38 cellular contexts compared by ENCODE assay signal in the genomic region with DNA sequence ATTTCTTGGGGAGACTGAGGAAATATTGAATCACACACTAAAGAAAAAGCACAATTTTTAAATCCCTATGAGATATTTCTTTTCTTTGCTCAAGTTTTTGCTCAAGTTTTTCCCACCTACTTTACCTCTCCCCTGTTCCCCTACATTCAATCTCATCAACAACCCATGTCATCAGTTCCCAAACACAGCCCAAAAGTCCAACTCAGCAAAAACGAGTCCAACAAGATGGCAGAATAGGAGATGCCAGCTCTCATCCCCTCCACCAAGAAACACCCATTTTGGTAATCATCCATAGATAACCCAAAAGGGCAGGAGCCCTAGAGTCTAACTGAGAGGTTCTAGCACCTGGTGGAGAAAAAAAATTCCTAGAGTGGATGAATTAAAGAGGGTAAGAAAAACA.
"Had no signal": no experiment of that assay in that cellular context is flagged by ENCODE, and none has a peak within 500 bp of the region (broad histone marks: within the 10 kb centered on the region; RNA-seq: fewer than 3 reads in every experiment).

No MANE protein-coding gene starts in this region.

- H3K27ac ChIP-seq: adrenal gland, ascending aorta, body of pancreas, brain microvascular endothelial cell, breast epithelium, cardiac muscle cell had no signal

- H3K27me3 ChIP-seq: adrenal gland, ascending aorta, body of pancreas, brain microvascular endothelial cell, breast epithelium, cardiac muscle cell had no signal

- H3K4me1 Mint-ChIP-seq: activated naive CD4-positive, alpha-beta T cell treated with anti-CD3 and anti-CD28 coated beads, Interleukin-2, amount 10 ng/mL, durations not matched to agents 7 days and 5 days; activated naive CD4-positive, alpha-beta T cell treated with anti-CD3 and anti-CD28 coated beads, Interleukin-2, amount 50 U/mL, for 24 hours; activated naive CD8-positive, alpha-beta T cell treated with anti-CD3 and anti-CD28 coated beads for 36 hours; activated naive CD8-positive, alpha-beta T cell treated with anti-CD3 and anti-CD28 coated beads, Interleukin-2, amount 10 ng/mL, durations not matched to agents 7 days and 5 days; activated naive CD8-positive, alpha-beta T cell treated with anti-CD3 and anti-CD28 coated beads, Interleukin-2, amount 50 U/mL, for 24 hours; activated T-helper 17 cell treated with anti-CD3 and anti-CD28 coated beads, Interleukin-2, amount 50 U/mL, for 72 hours; central memory CD8-positive, alpha-beta T cell had no signal

- H3K4me3 Mint-ChIP-seq: activated naive CD4-positive, alpha-beta T cell treated with anti-CD3 and anti-CD28 coated beads for 36 hours; activated naive CD4-positive, alpha-beta T cell treated with anti-CD3 and anti-CD28 coated beads, Interleukin-2, amount 10 ng/mL, durations not matched to agents 7 days and 5 days; activated naive CD4-positive, alpha-beta T cell treated with anti-CD3 and anti-CD28 coated beads, Interleukin-2, amount 50 U/mL, for 24 hours; activated naive CD8-positive, alpha-beta T cell; activated naive CD8-positive, alpha-beta T cell treated with anti-CD3 and anti-CD28 coated beads for 36 hours; activated naive CD8-positive, alpha-beta T cell treated with anti-CD3 and anti-CD28 coated beads, Interleukin-2, amount 10 ng/mL, durations not matched to agents 7 days and 5 days; activated naive CD8-positive, alpha-beta T cell treated with anti-CD3 and anti-CD28 coated beads, Interleukin-2, amount 50 U/mL, for 24 hours; activated T-cell treated with anti-CD3 and anti-CD28 coated beads, Interleukin-2, amount 50 U/mL, for 24 hours; activated T-cell treated with anti-CD3 and anti-CD28 coated beads, Interleukin-2, amount 50 U/mL, for 4 hours; activated T-cell treated with anti-CD3 and anti-CD28 coated beads, Interleukin-2, amount 50 U/mL, for 72 hours; activated T-helper 1 cell treated with anti-CD3 and anti-CD28 coated beads, Interleukin-12 subunit alpha, Interleukin-12 subunit beta, Interleukin-2, Interleukin-4 antibody, amounts not matched to agents 30 ng/mL and 10 ng/mL and 1 ng/mL, durations not matched to agents 14 hours and 24 hours and 36 hours; activated T-helper 17 cell treated with anti-CD3 and anti-CD28 coated beads, Interleukin-2, amount 50 U/mL, for 72 hours; brain; central memory CD8-positive, alpha-beta T cell had no signal

- H3K36me3 ChIP-seq: adrenal gland, ascending aorta, brain microvascular endothelial cell, breast epithelium, cardiac muscle cell had no signal

- H3K9me3 Mint-ChIP-seq: activated naive CD4-positive, alpha-beta T cell treated with anti-CD3 and anti-CD28 coated beads for 36 hours; activated naive CD4-positive, alpha-beta T cell treated with anti-CD3 and anti-CD28 coated beads, Interleukin-2, amount 10 ng/mL, durations not matched to agents 7 days and 5 days; activated naive CD8-positive, alpha-beta T cell treated with anti-CD3 and anti-CD28 coated beads for 36 hours; activated naive CD8-positive, alpha-beta T cell treated with anti-CD3 and anti-CD28 coated beads, Interleukin-2, amount 50 U/mL, for 24 hours; activated T-cell treated with anti-CD3 and anti-CD28 coated beads, Interleukin-2, amount 50 U/mL, for 24 hours; activated T-cell treated with anti-CD3 and anti-CD28 coated beads, Interleukin-2, amount 50 U/mL, for 4 hours; activated T-cell treated with anti-CD3 and anti-CD28 coated beads, Interleukin-2, amount 50 U/mL, for 72 hours; activated T-helper 1 cell treated with anti-CD3 and anti-CD28 coated beads, Interleukin-12 subunit alpha, Interleukin-12 subunit beta, Interleukin-2, Interleukin-4 antibody, amounts not matched to agents 30 ng/mL and 10 ng/mL and 1 ng/mL, durations not matched to agents 14 hours and 24 hours and 36 hours; activated T-helper 2 cell treated with anti-CD3 and anti-CD28 coated beads, Interferon-gamma antibody, Interleukin-2, Interleukin-4, amounts not matched to agents 10 μg/mL and 5 μg/mL and 100 μg/mL, durations not matched to agents 14 hours and 24 hours and 36 hours; central memory CD8-positive, alpha-beta T cell had no signal

- H3K36me3 Mint-ChIP-seq: activated naive CD4-positive, alpha-beta T cell treated with anti-CD3 and anti-CD28 coated beads, Interleukin-2, amount 10 ng/mL, durations not matched to agents 7 days and 5 days; activated naive CD4-positive, alpha-beta T cell treated with anti-CD3 and anti-CD28 coated beads, Interleukin-2, amount 50 U/mL, for 24 hours; activated naive CD4-positive, alpha-beta T cell treated with anti-CD3 and anti-CD28 coated beads, Interleukin-2, amount 50 U/mL, for 72 hours; activated naive CD8-positive, alpha-beta T cell; activated naive CD8-positive, alpha-beta T cell treated with anti-CD3 and anti-CD28 coated beads for 36 hours; activated naive CD8-positive, alpha-beta T cell treated with anti-CD3 and anti-CD28 coated beads, Interleukin-2, amount 10 ng/mL, durations not matched to agents 7 days and 5 days; brain had no signal

- H3K27me3 Mint-ChIP-seq: activated naive CD8-positive, alpha-beta T cell treated with anti-CD3 and anti-CD28 coated beads for 36 hours; activated T-helper 17 cell treated with anti-CD3 and anti-CD28 coated beads, Interleukin-2, amount 50 U/mL, for 72 hours had no signal

- H3K4me1 ChIP-seq: adrenal gland, ascending aorta, body of pancreas, breast epithelium had no signal

- ATAC-seq: activated naive CD4-positive, alpha-beta T cell treated with anti-CD3 and anti-CD28 coated beads, Interleukin-2, amount 50 U/mL, for 72 hours; activated naive CD8-positive, alpha-beta T cell treated with anti-CD3 and anti-CD28 coated beads, Interleukin-2, amount 50 U/mL, for 24 hours; activated T-cell treated with anti-CD3 and anti-CD28 coated beads, Interleukin-2, amount 50 U/mL, for 4 hours; activated T-cell treated with anti-CD3 and anti-CD28 coated beads, Interleukin-2, amount 50 U/mL, for 72 hours; activated T-helper 17 cell treated with anti-CD3 and anti-CD28 coated beads, Interleukin-2, amount 50 U/mL, for 72 hours; body of pancreas had no signal

- H3K27ac Mint-ChIP-seq: activated naive CD4-positive, alpha-beta T cell treated with anti-CD3 and anti-CD28 coated beads for 36 hours; activated naive CD4-positive, alpha-beta T cell treated with anti-CD3 and anti-CD28 coated beads, Interleukin-2, amount 10 ng/mL, durations not matched to agents 7 days and 5 days; activated naive CD4-positive, alpha-beta T cell treated with anti-CD3 and anti-CD28 coated beads, Interleukin-2, amount 50 U/mL, for 24 hours; activated naive CD4-positive, alpha-beta T cell treated with anti-CD3 and anti-CD28 coated beads, Interleukin-2, amount 50 U/mL, for 72 hours; activated naive CD8-positive, alpha-beta T cell; activated naive CD8-positive, alpha-beta T cell treated with anti-CD3 and anti-CD28 coated beads for 36 hours; activated naive CD8-positive, alpha-beta T cell treated with anti-CD3 and anti-CD28 coated beads, Interleukin-2, amount 10 ng/mL, durations not matched to agents 7 days and 5 days; activated naive CD8-positive, alpha-beta T cell treated with anti-CD3 and anti-CD28 coated beads, Interleukin-2, amount 50 U/mL, for 24 hours; activated T-cell treated with anti-CD3 and anti-CD28 coated beads, Interleukin-2, amount 50 U/mL, for 24 hours; activated T-cell treated with anti-CD3 and anti-CD28 coated beads, Interleukin-2, amount 50 U/mL, for 72 hours; activated T-helper 1 cell treated with anti-CD3 and anti-CD28 coated beads, Interleukin-12 subunit alpha, Interleukin-12 subunit beta, Interleukin-2, Interleukin-4 antibody, amounts not matched to agents 30 ng/mL and 10 ng/mL and 1 ng/mL, durations not matched to agents 14 hours and 24 hours and 36 hours; activated T-helper 17 cell treated with anti-CD3 and anti-CD28 coated beads, Interleukin-2, amount 50 U/mL, for 72 hours; activated T-helper 2 cell treated with anti-CD3 and anti-CD28 coated beads, Interferon-gamma antibody, Interleukin-2, Interleukin-4, amounts not matched to agents 10 μg/mL and 5 μg/mL and 100 μg/mL, durations not matched to agents 14 hours and 24 hours and 36 hours had no signal

- DNase-seq: activated effector memory CD4-positive, alpha-beta T cell treated with anti-CD3 and anti-CD28 coated beads, Interleukin-2, amount 50 U/mL, for 16 hours; activated effector memory CD4-positive, alpha-beta T cell treated with Interleukin-2 at 50 U/mL for 16 hours; activated gamma-delta T cell; activated gamma-delta T cell treated with Interleukin-2 at 50 U/mL for 16 hours; activated naive CD4-positive, alpha-beta T cell; activated naive CD4-positive, alpha-beta T cell treated with anti-CD3 and anti-CD28 coated beads for 36 hours; activated naive CD4-positive, alpha-beta T cell treated with anti-CD3 and anti-CD28 coated beads, Interleukin-2, amount 10 ng/mL, durations not matched to agents 7 days and 5 days; activated naive CD4-positive, alpha-beta T cell treated with anti-CD3 and anti-CD28 coated beads, Interleukin-2, amount 50 U/mL, for 16 hours; activated naive CD8-positive, alpha-beta T cell treated with anti-CD3 and anti-CD28 coated beads for 36 hours; activated naive CD8-positive, alpha-beta T cell treated with anti-CD3 and anti-CD28 coated beads, Interleukin-2, amount 10 ng/mL, durations not matched to agents 7 days and 5 days; activated naive CD8-positive, alpha-beta T cell treated with anti-CD3 and anti-CD28 coated beads, Interleukin-2, amount 50 U/mL, for 24 hours; activated T-cell treated with anti-CD3 and anti-CD28 coated beads, Interleukin-2, amount 50 U/mL, for 1 hour; activated T-cell treated with anti-CD3 and anti-CD28 coated beads, Interleukin-2, amount 50 U/mL, for 24 hours; activated T-cell treated with anti-CD3 and anti-CD28 coated beads, Interleukin-2, amount 50 U/mL, for 4 hours; activated T-cell treated with anti-CD3 and anti-CD28 coated beads, Interleukin-2, amount 50 U/mL, for 48 hours; activated T-cell treated with anti-CD3 and anti-CD28 coated beads, Interleukin-2, amount 50 U/mL, for 72 hours; adrenal gland; amniotic stem cell; amygdala; anterior cingulate cortex; aorta; body of pancreas; brain microvascular endothelial cell; caudate nucleus; central memory CD4-positive, alpha-beta T cell; cerebellar nuclear complex had no signal

- FAIRE-seq: astrocyte had no signal

- H3K9me3 ChIP-seq: adrenal gland, ascending aorta, body of pancreas, breast epithelium had no signal

- H3K4me3 ChIP-seq: adrenal gland, ascending aorta, body of pancreas, breast epithelium, cardiac muscle cell had no signal
